Comparison of ENCODE assay signal across 22 cellular contexts in the genomic region with DNA sequence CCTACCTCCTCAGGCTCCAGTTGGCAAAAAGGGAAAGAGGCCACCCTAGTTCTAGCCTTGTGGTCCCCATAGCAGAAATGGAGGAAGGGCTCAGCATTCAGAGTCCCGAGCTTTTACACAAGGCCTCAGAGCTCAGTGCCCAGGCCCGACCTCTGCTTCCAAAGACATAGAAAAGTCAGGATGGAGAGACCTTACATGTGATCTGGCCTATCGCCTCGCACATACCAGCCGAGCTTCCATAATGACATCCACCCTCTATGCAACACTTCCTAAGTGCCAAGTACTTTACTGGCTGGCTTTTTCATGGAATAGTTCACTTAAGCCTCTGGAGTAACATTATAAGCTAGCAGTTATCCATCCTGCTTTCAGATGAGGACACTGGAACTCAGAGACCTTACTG.
"Had no signal": no experiment of that assay in that cellular context is flagged by ENCODE, and none has a peak within 500 bp of the region (broad histone marks: within the 10 kb centered on the region; RNA-seq: fewer than 3 reads in every experiment).

No MANE protein-coding gene starts in this region.

- H3K27ac ChIP-seq: cardiac muscle cell, foreskin keratinocyte, hepatocyte, left lung, tibial artery, vagina had no signal

- H3K4me1 ChIP-seq: foreskin keratinocyte, left lung, tibial artery, vagina had no signal

- H3K4me1 Mint-ChIP-seq: activated B cell treated with CpG ODN at 0.5 μM for 24 hours; activated CD4-positive, alpha-beta T cell treated with anti-CD3 and anti-CD28 coated beads for 36 hours; activated naive CD8-positive, alpha-beta T cell treated with anti-CD3 and anti-CD28 coated beads, Interleukin-2, amount 50 U/mL, for 24 hours; immature natural killer cell had no signal

- H3K4me3 ChIP-seq: cardiac muscle cell, hepatocyte, left lung, tibial artery, vagina had no signal

- H3K27ac Mint-ChIP-seq: activated B cell treated with CpG ODN at 0.5 μM for 24 hours; activated CD4-positive, alpha-beta T cell treated with anti-CD3 and anti-CD28 coated beads for 36 hours; activated naive CD8-positive, alpha-beta T cell treated with anti-CD3 and anti-CD28 coated beads, Interleukin-2, amount 50 U/mL, for 24 hours; activated T-helper 1 cell treated with anti-CD3 and anti-CD28 coated beads, Interleukin-12 subunit alpha, Interleukin-12 subunit beta, Interleukin-2, Interleukin-4 antibody, amounts not matched to agents 30 ng/mL and 10 ng/mL and 1 ng/mL, durations not matched to agents 14 hours and 24 hours and 36 hours; dendritic cell treated with granulocyte-macrophage colony-stimulating factor and Interleukin-4, amounts not matched to agents 40 ng/mL and 50 ng/mL, for 4 days; immature natural killer cell; nephron progenitor cell; stimulated activated naive CD8-positive, alpha-beta T cell treated with anti-CD3 and anti-CD28 coated beads, Interleukin-15, Interleukin-2, amounts not matched to agents 100 ng/mL and 50 ng/mL, for 24 hours; T-helper 1 cell treated with Interleukin-12 subunit alpha and Interleukin-12 subunit beta and Interleukin-4 antibody, amounts not matched to agents 30 μg/mL and 1 μg/mL, for 36 hours had no signal

- H3K4me3 Mint-ChIP-seq: activated B cell treated with CpG ODN at 0.5 μM for 24 hours; activated CD4-positive, alpha-beta T cell treated with anti-CD3 and anti-CD28 coated beads for 36 hours; activated naive CD8-positive, alpha-beta T cell treated with anti-CD3 and anti-CD28 coated beads, Interleukin-2, amount 50 U/mL, for 24 hours; activated T-helper 1 cell treated with anti-CD3 and anti-CD28 coated beads, Interleukin-12 subunit alpha, Interleukin-12 subunit beta, Interleukin-2, Interleukin-4 antibody, amounts not matched to agents 30 ng/mL and 10 ng/mL and 1 ng/mL, durations not matched to agents 14 hours and 24 hours and 36 hours; dendritic cell treated with granulocyte-macrophage colony-stimulating factor and Interleukin-4, amounts not matched to agents 40 ng/mL and 50 ng/mL, for 4 days; immature natural killer cell; nephron progenitor cell; stimulated activated naive CD8-positive, alpha-beta T cell treated with anti-CD3 and anti-CD28 coated beads, Interleukin-15, Interleukin-2, amounts not matched to agents 100 ng/mL and 50 ng/mL, for 24 hours; T-helper 1 cell treated with Interleukin-12 subunit alpha and Interleukin-12 subunit beta and Interleukin-4 antibody, amounts not matched to agents 30 μg/mL and 1 μg/mL, for 36 hours had no signal

- H3K9me3 ChIP-seq: left lung, tibial artery, vagina had no signal

- H3K27me3 ChIP-seq: cardiac muscle cell, foreskin keratinocyte, hepatocyte, left lung, vagina had no signal

- H3K27me3 Mint-ChIP-seq: activated CD4-positive, alpha-beta T cell treated with anti-CD3 and anti-CD28 coated beads for 36 hours; dendritic cell treated with granulocyte-macrophage colony-stimulating factor and Interleukin-4, amounts not matched to agents 40 ng/mL and 50 ng/mL, for 4 days; stimulated activated naive CD8-positive, alpha-beta T cell treated with anti-CD3 and anti-CD28 coated beads, Interleukin-15, Interleukin-2, amounts not matched to agents 100 ng/mL and 50 ng/mL, for 24 hours had no signal

- ATAC-seq: activated CD4-positive, alpha-beta T cell treated with anti-CD3 and anti-CD28 coated beads for 36 hours; activated naive CD8-positive, alpha-beta T cell treated with anti-CD3 and anti-CD28 coated beads, Interleukin-2, amount 50 U/mL, for 24 hours; foreskin keratinocyte; left lung had no signal

- H3K9me3 Mint-ChIP-seq: activated B cell treated with CpG ODN at 0.5 μM for 24 hours; activated naive CD8-positive, alpha-beta T cell treated with anti-CD3 and anti-CD28 coated beads, Interleukin-2, amount 50 U/mL, for 24 hours; activated T-helper 1 cell treated with anti-CD3 and anti-CD28 coated beads, Interleukin-12 subunit alpha, Interleukin-12 subunit beta, Interleukin-2, Interleukin-4 antibody, amounts not matched to agents 30 ng/mL and 10 ng/mL and 1 ng/mL, durations not matched to agents 14 hours and 24 hours and 36 hours; dendritic cell treated with granulocyte-macrophage colony-stimulating factor and Interleukin-4, amounts not matched to agents 40 ng/mL and 50 ng/mL, for 4 days; immature natural killer cell; nephron progenitor cell; stimulated activated naive CD8-positive, alpha-beta T cell treated with anti-CD3 and anti-CD28 coated beads, Interleukin-15, Interleukin-2, amounts not matched to agents 100 ng/mL and 50 ng/mL, for 24 hours; T-helper 1 cell treated with Interleukin-12 subunit alpha and Interleukin-12 subunit beta and Interleukin-4 antibody, amounts not matched to agents 30 μg/mL and 1 μg/mL, for 36 hours had no signal

- DNase-seq: activated B cell treated with CpG ODN at 0.5 μM for 24 hours; activated CD4-positive, alpha-beta T cell treated with anti-CD3 and anti-CD28 coated beads for 36 hours; activated CD4-positive, alpha-beta T cell treated with anti-CD3 and anti-CD28 coated beads, Interleukin-2, amount 50 U/mL, for 4 hours; activated gamma-delta T cell; activated naive CD4-positive, alpha-beta T cell treated with anti-CD3 and anti-CD28 coated beads, Interleukin-2, amount 50 U/mL, for 16 hours; activated naive CD8-positive, alpha-beta T cell treated with anti-CD3 and anti-CD28 coated beads, Interleukin-2, amount 50 U/mL, for 24 hours; effector CD4-positive, alpha-beta T cell; foreskin keratinocyte; immature natural killer cell; kidney glomerular epithelial cell; left lung; mammary epithelial cell; nephron progenitor cell; T1000; tibial artery had no signal

- H3K36me3 Mint-ChIP-seq: immature natural killer cell had no signal

- H3K36me3 ChIP-seq: cardiac muscle cell, left lung, tibial artery, vagina had no signal
